2 cellular contexts compared by ENCODE assay signal in the genomic region with DNA sequence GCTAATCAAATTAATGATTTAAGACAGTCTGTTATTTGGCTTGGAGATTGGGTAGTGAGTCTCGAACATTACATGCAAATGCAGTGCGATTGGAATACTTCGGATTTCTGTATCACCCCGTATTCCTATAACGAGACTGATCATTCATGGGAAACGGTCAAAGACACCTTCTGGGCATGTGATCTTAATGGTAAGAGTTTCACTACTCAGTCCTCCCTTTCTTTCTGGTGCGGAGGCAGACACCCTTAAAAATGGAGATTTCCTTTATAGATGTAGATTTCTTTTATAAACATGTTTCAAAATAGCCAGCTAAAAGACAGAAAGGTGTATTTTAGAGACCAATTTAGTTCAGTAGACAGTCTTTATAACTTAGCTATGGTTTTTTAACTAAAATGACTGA.
TF ChIP-seq lines count a peak whose summit lies in the region.

No MANE protein-coding gene starts in this region.

TF ChIP-seq in liver, 16 proteins besides CTCF, POLR2A, EP300 and RAD21 (continued from another document):
- TF ChIP-seq, protein P1, sequence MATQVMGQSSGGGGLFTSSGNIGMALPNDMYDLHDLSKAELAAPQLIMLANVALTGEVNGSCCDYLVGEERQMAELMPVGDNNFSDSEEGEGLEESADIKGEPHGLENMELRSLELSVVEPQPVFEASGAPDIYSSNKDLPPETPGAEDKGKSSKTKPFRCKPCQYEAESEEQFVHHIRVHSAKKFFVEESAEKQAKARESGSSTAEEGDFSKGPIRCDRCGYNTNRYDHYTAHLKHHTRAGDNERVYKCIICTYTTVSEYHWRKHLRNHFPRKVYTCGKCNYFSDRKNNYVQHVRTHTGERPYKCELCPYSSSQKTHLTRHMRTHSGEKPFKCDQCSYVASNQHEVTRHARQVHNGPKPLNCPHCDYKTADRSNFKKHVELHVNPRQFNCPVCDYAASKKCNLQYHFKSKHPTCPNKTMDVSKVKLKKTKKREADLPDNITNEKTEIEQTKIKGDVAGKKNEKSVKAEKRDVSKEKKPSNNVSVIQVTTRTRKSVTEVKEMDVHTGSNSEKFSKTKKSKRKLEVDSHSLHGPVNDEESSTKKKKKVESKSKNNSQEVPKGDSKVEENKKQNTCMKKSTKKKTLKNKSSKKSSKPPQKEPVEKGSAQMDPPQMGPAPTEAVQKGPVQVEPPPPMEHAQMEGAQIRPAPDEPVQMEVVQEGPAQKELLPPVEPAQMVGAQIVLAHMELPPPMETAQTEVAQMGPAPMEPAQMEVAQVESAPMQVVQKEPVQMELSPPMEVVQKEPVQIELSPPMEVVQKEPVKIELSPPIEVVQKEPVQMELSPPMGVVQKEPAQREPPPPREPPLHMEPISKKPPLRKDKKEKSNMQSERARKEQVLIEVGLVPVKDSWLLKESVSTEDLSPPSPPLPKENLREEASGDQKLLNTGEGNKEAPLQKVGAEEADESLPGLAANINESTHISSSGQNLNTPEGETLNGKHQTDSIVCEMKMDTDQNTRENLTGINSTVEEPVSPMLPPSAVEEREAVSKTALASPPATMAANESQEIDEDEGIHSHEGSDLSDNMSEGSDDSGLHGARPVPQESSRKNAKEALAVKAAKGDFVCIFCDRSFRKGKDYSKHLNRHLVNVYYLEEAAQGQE (IDR thresholded peaks at IDR 0.05), result no peak
- peak in 1 of 2 donors; percentile 11 for TF ChIP-seq RXRA (IDR thresholded peaks at IDR 0.05)
TF ChIP-seq in liver: peak in this region for 2.

TF ChIP-seq in HepG2, 621 proteins besides CTCF, POLR2A, EP300 and RAD21:
- no peak for TF ChIP-seq NFAT5 (CRISPR knock-in tag; IDR thresholded peaks at IDR 0.05)
- no peak for TF ChIP-seq MXD1 (CRISPR knock-in tag; IDR thresholded peaks at IDR 0.05)
- TF ChIP-seq, protein P2, sequence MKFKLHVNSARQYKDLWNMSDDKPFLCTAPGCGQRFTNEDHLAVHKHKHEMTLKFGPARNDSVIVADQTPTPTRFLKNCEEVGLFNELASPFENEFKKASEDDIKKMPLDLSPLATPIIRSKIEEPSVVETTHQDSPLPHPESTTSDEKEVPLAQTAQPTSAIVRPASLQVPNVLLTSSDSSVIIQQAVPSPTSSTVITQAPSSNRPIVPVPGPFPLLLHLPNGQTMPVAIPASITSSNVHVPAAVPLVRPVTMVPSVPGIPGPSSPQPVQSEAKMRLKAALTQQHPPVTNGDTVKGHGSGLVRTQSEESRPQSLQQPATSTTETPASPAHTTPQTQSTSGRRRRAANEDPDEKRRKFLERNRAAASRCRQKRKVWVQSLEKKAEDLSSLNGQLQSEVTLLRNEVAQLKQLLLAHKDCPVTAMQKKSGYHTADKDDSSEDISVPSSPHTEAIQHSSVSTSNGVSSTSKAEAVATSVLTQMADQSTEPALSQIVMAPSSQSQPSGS (CRISPR knock-in tag; IDR thresholded peaks at IDR 0.05), result no peak
TF ChIP-seq in HepG2: peak in this region for 0.
